ENCODE assay signal across 8 cellular contexts in the genomic region with DNA sequence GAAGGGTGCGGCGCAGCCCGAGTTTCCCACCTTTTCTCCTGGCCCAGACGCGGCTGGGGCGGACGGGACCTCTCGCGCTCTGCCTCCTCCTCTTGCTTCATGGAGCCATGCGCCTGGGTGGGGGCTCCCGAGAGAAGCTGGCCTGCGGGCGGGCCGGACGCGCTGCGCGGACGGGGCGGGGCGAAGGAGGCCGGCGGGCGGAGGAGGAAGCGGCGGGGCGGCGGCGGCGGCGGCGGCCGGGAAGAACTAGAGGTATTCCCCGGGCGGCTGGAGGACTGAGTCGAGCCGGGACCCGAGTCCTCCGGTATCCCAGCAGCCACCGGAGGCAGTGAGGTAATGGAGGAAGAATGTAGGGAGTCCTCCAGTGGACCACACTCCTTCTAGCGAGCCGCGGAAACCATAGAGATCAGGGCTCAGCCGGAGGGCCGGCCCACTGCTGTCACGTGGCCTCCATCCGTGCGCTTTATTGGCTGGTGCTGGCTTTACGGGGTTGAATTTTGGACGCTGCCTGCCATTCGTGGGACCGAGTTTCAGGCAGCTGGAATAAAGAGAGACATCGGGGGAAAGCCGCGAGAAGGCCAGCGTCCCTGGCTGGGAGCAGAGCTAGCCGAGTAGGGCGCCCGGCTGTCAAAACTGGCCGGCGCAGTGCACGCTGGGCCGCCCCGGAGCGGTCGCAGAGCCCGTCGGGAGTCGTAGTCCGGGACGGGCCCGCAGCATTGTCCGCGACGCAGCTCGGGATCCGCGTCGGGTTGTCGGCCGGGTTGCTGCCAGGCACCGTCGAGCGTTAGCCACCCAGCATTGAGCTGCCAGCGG. TPM values are rescaled to one million over a fixed set of nuclear protein-coding genes. Genes with fewer than 3 reads are reported as not detected.
DNase-seq lines count a peak whose midpoint lies in the region; ATAC-seq and TF ChIP-seq lines count a peak whose summit lies in the region.
"Not testable (repeated sequence)": the region's sequence is repeated elsewhere in the genome, so short reads cannot be mapped to it uniquely, and the experiment has no call there.

A gene (minus strand): TSS at position 177 of the 813 bp plus-strand sequence. CDS start 11,722 bp downstream, outside the sequence.

- H3K4me1 Mint-ChIP-seq in naive thymus-derived CD4-positive, alpha-beta T cell = peaks cover 38 to 66% (median 59%) of the 10 kb centered on the region in 7 donors

- H4K20me1 ChIP-seq in DND-41 (ENCODE audit: insufficient read depth, low read length) = peaks cover 23% of the 10 kb centered on the region; the same call in 1 of the 2 replicates

- H3K36me3 ChIP-seq in DND-41 (ENCODE audit: insufficient read depth, low read length) = peaks cover 40% of the 10 kb centered on the region
- H3K36me3 ChIP-seq in naive thymus-derived CD4-positive, alpha-beta T cell (ENCODE audit: control insufficient read depth in 2 of 3, insufficient read depth in 3 of 3, low read length in 3 of 3) = not testable (repeated sequence)

- peak within 1 kb of the TSS; percentile 82 to 100 (median 92) for H3K4me3 Mint-ChIP-seq in naive thymus-derived CD4-positive, alpha-beta T cell

- peak within 1 kb of the TSS; percentile 79 to 94 (median 89) for H3K27ac Mint-ChIP-seq in naive thymus-derived CD4-positive, alpha-beta T cell

- in situ Hi-C loops in KBM-7 (cut with MboI; ENCODE audit: low pct_unique_long_range_greater_than_20kb, low sequenced_read_pairs) = not testable (repeated sequence)

- DNase-seq in DND-41 (peak; percentile 88), KBM-7 (peak; percentile 74), SK-N-DZ (ENCODE audit: low spot score) (peak; percentile 67), activated gamma-delta T cell (lab: John Stamatoyannopoulos, UW) (peak; percentile 64), fibroblast of pulmonary artery (ENCODE audit: low read depth) (peak; percentile 72)
- peak; percentile 59 to 86 (median 80) for DNase-seq in naive thymus-derived CD4-positive, alpha-beta T cell
- DNase-seq in stimulated activated CD8-positive, alpha-beta memory T cell treated with anti-CD3 and anti-CD28 coated beads, Interleukin-7, amount 100 ng/mL, for 4 hours (ENCODE audit: low read depth in 2 of 2) = peak; percentile 51 to 65

- intact Hi-C loops in naive thymus-derived CD4-positive, alpha-beta T cell (cut with micrococcal nuclease) = loop anchor here (2.0 to 10.0 kb wide), 6 partner anchors 27 to 361 kb away; a partner anchor contains a TSS

- H3K4me3 ChIP-seq in DND-41 (ENCODE audit: low read depth in 1 of 2, low read length in 2 of 2) (peak within 1 kb of the TSS; percentile 44 to 66), fibroblast of pulmonary artery (replicated peaks; ENCODE audit: low read depth, low read length) (peak within 1 kb of the TSS; percentile 68)
- H3K4me3 ChIP-seq in naive thymus-derived CD4-positive, alpha-beta T cell (ENCODE audit: low read length) = peak within 1 kb of the TSS; percentile 64

- H3K36me3 Mint-ChIP-seq in naive thymus-derived CD4-positive, alpha-beta T cell = peaks cover 0 to 10% (median 0%) of the 10 kb centered on the region in 5 donors

- H2AFZ ChIP-seq in DND-41 (ENCODE audit: low read depth, low read length) = peak within 1 kb of the TSS; percentile 79

- CTCF ChIA-PET in naive thymus-derived CD4-positive, alpha-beta T cell (lab: Charles Lee) = not testable (repeated sequence)

- peaks cover 48% of the 10 kb centered on the region for H3K79me2 ChIP-seq in DND-41 (ENCODE audit: insufficient read depth, low read length)

- H3K9me3 Mint-ChIP-seq in naive thymus-derived CD4-positive, alpha-beta T cell = not testable (repeated sequence)

- H3K4me2 ChIP-seq in DND-41 (ENCODE audit: insufficient read depth, low read length) = peak within 1 kb of the TSS; percentile 96

- H3K27me3 Mint-ChIP-seq in naive thymus-derived CD4-positive, alpha-beta T cell = not testable (repeated sequence)

- POLR2A ChIA-PET in naive thymus-derived CD4-positive, alpha-beta T cell (lab: Charles Lee) = interaction anchor here (0.6 to 0.9 kb wide), 2 partner anchors 27 to 77 kb away, joined by 3 read pairs; no protein-coding TSS in a partner anchor

- peak within 1 kb of the TSS; percentile 71 for H3K27ac ChIP-seq in DND-41 (ENCODE audit: low read length)
- peak within 1 kb of the TSS; percentile 84 for H3K27ac ChIP-seq in naive thymus-derived CD4-positive, alpha-beta T cell (ENCODE audit: low read depth, low read length)

- H3K9me3 ChIP-seq in DND-41 (ENCODE audit: insufficient read depth, low read length, severe bottlenecking); naive thymus-derived CD4-positive, alpha-beta T cell (ENCODE audit: control insufficient read depth in 2 of 3, low read length in 3 of 3): not testable (repeated sequence)

- not testable (repeated sequence) for H3K27me3 ChIP-seq in DND-41 (ENCODE audit: insufficient read depth, low read length, poor library complexity); naive thymus-derived CD4-positive, alpha-beta T cell (ENCODE audit: control insufficient read depth in 2 of 2, insufficient read depth in 2 of 2, low read length in 2 of 2)

- ATAC-seq in DND-41 (ENCODE audit: insufficient read depth, low read depth) = peak; percentile 91
- ATAC-seq in GM21825 (IDR thresholded peaks at IDR 0.05; ENCODE audit: unreplicated experiment) = peak; percentile 88
- ATAC-seq in naive thymus-derived CD4-positive, alpha-beta T cell = peak; percentile 94

- H3K9ac ChIP-seq in DND-41 (ENCODE audit: low read depth, low read length) = peak within 1 kb of the TSS; percentile 69

- not testable (repeated sequence) for TF ChIP-seq CTCF in DND-41 (IDR thresholded peaks at IDR 0.05; ENCODE audit: borderline replicate concordance, extremely low read depth, low read length, poor library complexity, severe bottlenecking); fibroblast of pulmonary artery (IDR thresholded peaks at IDR 0.05; ENCODE audit: low read length, missing control alignments)

- H3K4me1 ChIP-seq in DND-41 (ENCODE audit: insufficient read depth, low read length) = peaks cover 42% of the 10 kb centered on the region
- H3K4me1 ChIP-seq in naive thymus-derived CD4-positive, alpha-beta T cell (ENCODE audit: control insufficient read depth in 2 of 2, insufficient read depth in 2 of 2, low read length in 2 of 2) = peaks cover 15 to 24% of the 10 kb centered on the region in 2 donors

RNA-seq across cellular contexts. Expression of the gene that starts here (rescaled TPM):
- 13.8 and 15.7 TPM in 2 replicates for polyA plus RNA-seq in SK-N-DZ (2014; cell fraction: cytosol; rRNA removed)
- 17.7 and 20.6 TPM in 2 replicates for polyA plus RNA-seq in SK-N-DZ (2014; cell fraction: nucleus; rRNA removed)
- total RNA-seq in naive thymus-derived CD4-positive, alpha-beta T cell = 10 to 100 TPM; 10.5 to 17.2 (median 15.1) TPM
- polyA plus RNA-seq in naive thymus-derived CD4-positive, alpha-beta T cell = 10 to 100 TPM in 1 of 2 donors, 1 to 10 TPM in 1; 4.4 to 10.4 TPM

Comparison
In these comparisons a context has a peak if more than half of its experiments do, and no peak if none do; other contexts are left out.
1. Peak in every context shown above with its lines: DNase-seq, ATAC-seq, H3K4me3 ChIP-seq and H3K27ac ChIP-seq.